Comparison of ENCODE assay signal across 14 cellular contexts in genomic region chr20:59428441-59429205, GRCh38.
A peak's percentile ranks its signal among the peaks of the same experiment; 100 is the strongest.
DNase-seq lines count a peak whose midpoint lies in the region; ATAC-seq, FAIRE-seq and TF ChIP-seq lines count a peak whose summit lies in the region.
"Had no signal": no experiment of that assay in that cellular context is flagged by ENCODE, and none has a peak within 500 bp of the region (broad histone marks: within the 10 kb centered on the region; RNA-seq: fewer than 3 reads in every experiment).

No MANE protein-coding gene starts in this region.

- no peak overlapping the region for H3K4me3 ChIP-seq in BLaER1 treated with 17β-estradiol and CSF1 and Interleukin-3, amounts not matched to agents 10 nM and 100 nM
- no peak overlapping the region for H3K4me3 ChIP-seq in SU-DHL-6 (ENCODE audit: insufficient read depth, low read length, poor library complexity, severe bottlenecking)
- no peak overlapping the region for H3K4me3 ChIP-seq in keratinocyte (ENCODE audit: control insufficient read depth in 2 of 3, extremely low read depth in 1 of 3, insufficient read depth in 2 of 3, low read depth in 1 of 3, low read length in 3 of 3)

- H3K27me3 ChIP-seq in BLaER1 treated with 17β-estradiol and CSF1 and Interleukin-3, amounts not matched to agents 10 nM and 100 nM = no peaks in the 10 kb centered on the region
- H3K27me3 ChIP-seq in SU-DHL-6 (ENCODE audit: low read length) (no peaks in the 10 kb centered on the region), keratinocyte (ENCODE audit: control insufficient read depth, extremely low read depth, insufficient read depth, low read length) (no peaks in the 10 kb centered on the region)

- no peaks in the 10 kb centered on the region for H3K36me3 ChIP-seq in BLaER1 treated with 17β-estradiol and CSF1 and Interleukin-3, amounts not matched to agents 10 nM and 100 nM
- H3K36me3 ChIP-seq in SU-DHL-6 (ENCODE audit: low read length) (no peaks in the 10 kb centered on the region), keratinocyte (ENCODE audit: control insufficient read depth in 2 of 2, extremely low read depth in 1 of 2, insufficient read depth in 2 of 2, low read length in 2 of 2) (no peaks in the 10 kb centered on the region)

- H3K79me2 ChIP-seq in SU-DHL-6 (ENCODE audit: insufficient read depth, low read length) (no peaks in the 10 kb centered on the region), keratinocyte (ENCODE audit: control insufficient read depth, insufficient read depth, low read length) (no peaks in the 10 kb centered on the region)

- dilution Hi-C loops in keratinocyte (cut with MboI; ENCODE audit: extremely low pct_ligation_motif_present, low sequenced_read_pairs) = no loop called here

- H3K4me2 ChIP-seq in BLaER1 treated with 17β-estradiol and CSF1 and Interleukin-3, amounts not matched to agents 10 nM and 100 nM = peak overlapping the region; percentile 35 to 83 (median 57); a peak in 21 of 22 replicates
- H3K4me2 ChIP-seq in SU-DHL-6 (ENCODE audit: low read depth, low read length, poor library complexity, severe bottlenecking) = no peak overlapping the region
- H3K4me2 ChIP-seq in keratinocyte (ENCODE audit: control insufficient read depth, extremely low read depth, insufficient read depth, low read depth, low read length) = peak overlapping the region; percentile 31

- no peaks in the 10 kb centered on the region for H3F3A ChIP-seq in SU-DHL-6 (ENCODE audit: insufficient read depth)

- peak overlapping the region in 2 of 11 experiments; percentile 4 to 49; a peak in 2 of 22 replicates for H3K9ac ChIP-seq in BLaER1 treated with 17β-estradiol and CSF1 and Interleukin-3, amounts not matched to agents 10 nM and 100 nM
- no peak overlapping the region for H3K9ac ChIP-seq in SU-DHL-6 (ENCODE audit: low read length)
- no peak overlapping the region for H3K9ac ChIP-seq in keratinocyte (ENCODE audit: control insufficient read depth, extremely low read depth, insufficient read depth, low read length)

- H2AFZ ChIP-seq in SU-DHL-6 (ENCODE audit: low read depth, low read length, severe bottlenecking) = no peak overlapping the region
- no peak overlapping the region for H2AFZ ChIP-seq in keratinocyte (ENCODE audit: control insufficient read depth, low read length)

- TF ChIP-seq CTCF in GM12873 (IDR thresholded peaks at IDR 0.05; ENCODE audit: insufficient read depth, low read depth, low read length, missing control alignments) (peak; percentile 41), SU-DHL-6 (IDR thresholded peaks at IDR 0.05; ENCODE audit: insufficient read depth, low read length, poor library complexity, severe bottlenecking) (peak; percentile 39), keratinocyte (optimal IDR thresholded peaks at IDR 0.05 in 1 of 3, IDR thresholded peaks at IDR 0.05 in 1 of 3, conservative IDR thresholded peaks at IDR 0.05 in 1 of 3; ENCODE audit: extremely low read depth in 1 of 3, insufficient read depth in 2 of 3, low read length in 3 of 3) (peak in 2 of 3 experiments; percentile 21 to 28)

- no peaks in the 10 kb centered on the region for H4K20me1 ChIP-seq in BLaER1 treated with 17β-estradiol and CSF1 and Interleukin-3, amounts not matched to agents 10 nM and 100 nM
- H4K20me1 ChIP-seq in SU-DHL-6 (ENCODE audit: low read depth, low read length) (no peaks in the 10 kb centered on the region), keratinocyte (ENCODE audit: control insufficient read depth, extremely low read depth, insufficient read depth, low read length) (no peaks in the 10 kb centered on the region)

- no peaks in the 10 kb centered on the region for H3K9me1 ChIP-seq in keratinocyte (ENCODE audit: control insufficient read depth, extremely low read depth, insufficient read depth, low read length)

- no peak for FAIRE-seq in keratinocyte (lab: Jason Lieb, UNC)

- peak overlapping the region in 8 of 11 experiments; percentile 19 to 72 (median 51); a peak in 14 of 22 replicates for H3K27ac ChIP-seq in BLaER1 treated with 17β-estradiol and CSF1 and Interleukin-3, amounts not matched to agents 10 nM and 100 nM
- H3K27ac ChIP-seq in SU-DHL-6 (ENCODE audit: low read depth, low read length) (no peak overlapping the region), keratinocyte (ENCODE audit: control insufficient read depth, insufficient read depth, low read length) (no peak overlapping the region)

- no peak for DNase-seq in keratinocyte (ENCODE audit: low read depth, low spot score)
- no peak for DNase-seq in NK-92 treated with Interleukin-12 subunit alpha and Interleukin-12 subunit beta, amount 100 ng/mL, for 24 hours (lab: John Stamatoyannopoulos, UW)
- DNase-seq in stimulated activated CD4-positive, alpha-beta T cell treated with anti-CD3 and anti-CD28 coated beads, Interleukin-15, amount 100 ng/mL, for 24 hours = no peak
- DNase-seq: activated CD4-positive, CD25-positive, alpha-beta regulatory T cell; activated naive CD4-positive, alpha-beta T cell treated with anti-CD3 and anti-CD28 coated beads for 36 hours; dermis blood vessel endothelial cell; mesenchymal stem cell; NCI-H1436 had no signal

- peaks cover 0 to 13% (median 9%) of the 10 kb centered on the region in 10 experiments; a peak in 13 of 20 replicates for H3K4me1 ChIP-seq in BLaER1 treated with 17β-estradiol and CSF1 and Interleukin-3, amounts not matched to agents 10 nM and 100 nM
- no peaks in the 10 kb centered on the region for H3K4me1 ChIP-seq in keratinocyte (ENCODE audit: control insufficient read depth, extremely low read depth, insufficient read depth, low read length)

- H3K9me3 ChIP-seq in BLaER1 treated with 17β-estradiol and CSF1 and Interleukin-3, amounts not matched to agents 10 nM and 100 nM (replicated peaks in 1 of 11) = no peaks in the 10 kb centered on the region
- H3K9me3 ChIP-seq in SU-DHL-6 (ENCODE audit: insufficient read depth, low read length) (no peaks in the 10 kb centered on the region), keratinocyte (ENCODE audit: control insufficient read depth, low read depth, low read length) (no peaks in the 10 kb centered on the region)

- H3K9me2 ChIP-seq in SU-DHL-6 (replicated peaks; ENCODE audit: insufficient read depth, low read length) = no peaks in the 10 kb centered on the region

- no peak for ATAC-seq in HG03045 (IDR thresholded peaks at IDR 0.05; ENCODE audit: unreplicated experiment)
- ATAC-seq in HG03342 (IDR thresholded peaks at IDR 0.05; ENCODE audit: unreplicated experiment) = no peak
- ATAC-seq: Panc1 had no signal

Comparison
In these comparisons a context has a peak if more than half of its experiments do, and no peak if none do; other contexts are left out.
1. H3K27ac ChIP-seq: peak in BLaER1 treated with 17β-estradiol and CSF1 and Interleukin-3, amounts not matched to agents 10 nM and 100 nM (8 of 11); none in SU-DHL-6 (single experiment) and keratinocyte (single experiment).
2. Peak in every context shown above with its lines, with median percentiles within 50 percentile points of each other: CTCF ChIP-seq.